19 cellular contexts compared by ENCODE assay signal in genomic region chr1:207799989-207800648, GRCh38. TPM values are rescaled to one million over a fixed set of nuclear protein-coding genes. Genes with fewer than 3 reads are reported as not detected.
DNase-seq lines count a peak whose midpoint lies in the region; ATAC-seq and TF ChIP-seq lines count a peak whose summit lies in the region.
"Had no signal": no experiment of that assay in that cellular context is flagged by ENCODE, and none has a peak within 500 bp of the region (broad histone marks: within the 10 kb centered on the region; RNA-seq: fewer than 3 reads in every experiment).

No MANE protein-coding gene starts in this region.

- intact Hi-C loops in activated CD4-positive, alpha-beta T cell treated with anti-CD3 and anti-CD28 coated beads, Interleukin-2, amount 10 ng/mL, durations not matched to agents 24 days and 14 days (cut with micrococcal nuclease) = loop anchor here (2.0 to 5.0 kb wide), 3 partner anchors 88 to 163 kb away; partner anchors contain the start of gene CR1L

- H3K4me1 Mint-ChIP-seq in activated CD4-positive, alpha-beta T cell treated with anti-CD3 and anti-CD28 coated beads, Interleukin-2, amount 10 ng/mL, durations not matched to agents 24 days and 14 days = peaks cover 32% of the 10 kb centered on the region
- H3K4me1 Mint-ChIP-seq in activated naive CD8-positive, alpha-beta T cell treated with anti-CD3 and anti-CD28 coated beads for 36 hours = peaks cover 41% of the 10 kb centered on the region
- H3K4me1 Mint-ChIP-seq in progenitor cell of endocrine pancreas (ENCODE audit: low read depth) = no peaks in the 10 kb centered on the region

- TF ChIP-seq POLR2A in GM19193 (IDR thresholded peaks at IDR 0.05; ENCODE audit: extremely low read depth, insufficient read depth, insufficient read length) = peak; percentile 13

- no peak overlapping the region for H3K27ac Mint-ChIP-seq in activated CD4-positive, alpha-beta T cell treated with anti-CD3 and anti-CD28 coated beads, Interleukin-2, amount 10 ng/mL, durations not matched to agents 24 days and 14 days
- H3K27ac Mint-ChIP-seq in activated naive CD8-positive, alpha-beta T cell treated with anti-CD3 and anti-CD28 coated beads for 36 hours = peak overlapping the region; percentile 54
- H3K27ac Mint-ChIP-seq in progenitor cell of endocrine pancreas = peak overlapping the region; percentile 38
- H3K27ac Mint-ChIP-seq: activated T-helper 2 cell treated with anti-CD3 and anti-CD28 coated beads, Interferon-gamma antibody, Interleukin-2, Interleukin-4, amounts not matched to agents 10 μg/mL and 5 μg/mL and 100 μg/mL, durations not matched to agents 14 hours and 24 hours and 36 hours had no signal

- H3K9me3 Mint-ChIP-seq in activated CD4-positive, alpha-beta T cell treated with anti-CD3 and anti-CD28 coated beads, Interleukin-2, amount 10 ng/mL, durations not matched to agents 24 days and 14 days = no peaks in the 10 kb centered on the region
- no peaks in the 10 kb centered on the region for H3K9me3 Mint-ChIP-seq in activated naive CD8-positive, alpha-beta T cell treated with anti-CD3 and anti-CD28 coated beads for 36 hours
- no peaks in the 10 kb centered on the region for H3K9me3 Mint-ChIP-seq in progenitor cell of endocrine pancreas (ENCODE audit: low read depth)
- H3K9me3 Mint-ChIP-seq: activated T-helper 2 cell treated with anti-CD3 and anti-CD28 coated beads, Interferon-gamma antibody, Interleukin-2, Interleukin-4, amounts not matched to agents 10 μg/mL and 5 μg/mL and 100 μg/mL, durations not matched to agents 14 hours and 24 hours and 36 hours; immature natural killer cell had no signal

- H3K36me3 Mint-ChIP-seq in activated CD4-positive, alpha-beta T cell treated with anti-CD3 and anti-CD28 coated beads, Interleukin-2, amount 10 ng/mL, durations not matched to agents 24 days and 14 days (ENCODE audit: low read depth) = peaks cover 37% of the 10 kb centered on the region
- H3K36me3 Mint-ChIP-seq in activated naive CD8-positive, alpha-beta T cell treated with anti-CD3 and anti-CD28 coated beads for 36 hours = peaks cover 5% of the 10 kb centered on the region
- peaks cover 1% of the 10 kb centered on the region for H3K36me3 Mint-ChIP-seq in progenitor cell of endocrine pancreas (ENCODE audit: insufficient read depth)

- ATAC-seq in GM21360 (IDR thresholded peaks at IDR 0.05; ENCODE audit: unreplicated experiment) = no peak

- no peak overlapping the region for H3K4me3 Mint-ChIP-seq in activated CD4-positive, alpha-beta T cell treated with anti-CD3 and anti-CD28 coated beads, Interleukin-2, amount 10 ng/mL, durations not matched to agents 24 days and 14 days
- no peak overlapping the region for H3K4me3 Mint-ChIP-seq in activated naive CD8-positive, alpha-beta T cell treated with anti-CD3 and anti-CD28 coated beads for 36 hours
- H3K4me3 Mint-ChIP-seq in progenitor cell of endocrine pancreas (ENCODE audit: low read depth) = no peak overlapping the region
- H3K4me3 Mint-ChIP-seq: B cell had no signal

- DNase-seq in activated CD4-positive, alpha-beta T cell treated with anti-CD3 and anti-CD28 coated beads, Interleukin-2, amount 10 ng/mL, durations not matched to agents 24 days and 14 days = peak; percentile 51
- DNase-seq in activated CD4-positive, alpha-beta T cell treated with anti-CD3 and anti-CD28 coated beads, Interleukin-2, amount 50 U/mL, for 1 hour = no peak
- DNase-seq in activated naive CD8-positive, alpha-beta T cell treated with anti-CD3 and anti-CD28 coated beads for 36 hours = no peak
- DNase-seq in progenitor cell of endocrine pancreas (ENCODE audit: low spot score, unreplicated experiment) (no peak), hepatic stellate cell (ENCODE audit: low spot score) (no peak), NCI-H1436 (lab: John Stamatoyannopoulos, UW) (no peak)
- DNase-seq: cortex of kidney; EL; heart right ventricle; immature natural killer cell; IMR-90; NCI-H1694; NCI-H526 treated with DMSO at 0.1 percent for 48 hours; stimulated activated CD4-positive, alpha-beta T cell treated with anti-CD3 and anti-CD28 coated beads, Interleukin-4, amount 100 ng/mL, for 24 hours; upper lobe of left lung had no signal

- TF ChIP-seq CTCF in progenitor cell of endocrine pancreas (IDR thresholded peaks at IDR 0.05; ENCODE audit: unreplicated experiment) = no peak

- H3K27me3 Mint-ChIP-seq in activated CD4-positive, alpha-beta T cell treated with anti-CD3 and anti-CD28 coated beads, Interleukin-2, amount 10 ng/mL, durations not matched to agents 24 days and 14 days = no peaks in the 10 kb centered on the region
- H3K27me3 Mint-ChIP-seq in activated naive CD8-positive, alpha-beta T cell treated with anti-CD3 and anti-CD28 coated beads for 36 hours = no peaks in the 10 kb centered on the region
- no peaks in the 10 kb centered on the region for H3K27me3 Mint-ChIP-seq in progenitor cell of endocrine pancreas
- H3K27me3 Mint-ChIP-seq: B cell had no signal

RNA-seq across cellular contexts. Expression of gene CD46, which starts 48.3 kb away (rescaled TPM):
- 96.3 and 107 TPM in 2 replicates for total RNA-seq in activated CD4-positive, alpha-beta T cell treated with anti-CD3 and anti-CD28 coated beads, Interleukin-2, amount 10 ng/mL, durations not matched to agents 24 days and 14 days
- 10 to 100 TPM; 75.0 to 80.2 TPM for total RNA-seq in activated naive CD8-positive, alpha-beta T cell treated with anti-CD3 and anti-CD28 coated beads for 36 hours
- total RNA-seq in progenitor cell of endocrine pancreas = 214 and 230 TPM in 2 replicates
